ENCODE assay signal across 35 cellular contexts in genomic region chrX:142238536-142238935, GRCh38. TPM values are rescaled to one million over a fixed set of nuclear protein-coding genes. Genes with fewer than 3 reads are reported as not detected.
"Had no signal": no experiment of that assay in that cellular context is flagged by ENCODE, and none has a peak within 500 bp of the region (broad histone marks: within the 10 kb centered on the region; RNA-seq: fewer than 3 reads in every experiment).

No MANE protein-coding gene starts in this region.

- H3K4me3 Mint-ChIP-seq: immature natural killer cell; mesothelial cell of epicardium; naive B cell; natural killer cell; nephron progenitor cell; neural progenitor cell; stimulated activated memory B cell treated with anti-CD40 and anti-IgM and Interleukin-4, amounts not matched to agents 10 μg/mL and 1 μg/mL and 100 μg/mL, for 72 hours; stimulated activated naive CD8-positive, alpha-beta T cell treated with anti-CD3 and anti-CD28 coated beads, Interleukin-15, amount 100 ng/mL, for 72 hours had no signal

- H3K27ac Mint-ChIP-seq: immature natural killer cell; mesothelial cell of epicardium; naive B cell; natural killer cell; nephron progenitor cell; neural progenitor cell; progenitor cell of endocrine pancreas; stimulated activated memory B cell treated with anti-CD40 and anti-IgM and Interleukin-4, amounts not matched to agents 10 μg/mL and 1 μg/mL and 100 μg/mL, for 72 hours; stimulated activated naive CD8-positive, alpha-beta T cell treated with anti-CD3 and anti-CD28 coated beads, Interleukin-15, amount 100 ng/mL, for 72 hours had no signal

- ATAC-seq: left colon; left lung; lower lobe of right lung; natural killer cell; right lobe of liver; stimulated activated memory B cell treated with anti-CD40 and anti-IgM and Interleukin-4, amounts not matched to agents 10 μg/mL and 1 μg/mL and 100 μg/mL, for 72 hours; stimulated activated naive CD8-positive, alpha-beta T cell treated with anti-CD3 and anti-CD28 coated beads, Interleukin-15, amount 100 ng/mL, for 72 hours; upper lobe of right lung had no signal

- H3K9me3 Mint-ChIP-seq: stimulated activated naive CD8-positive, alpha-beta T cell treated with anti-CD3 and anti-CD28 coated beads, Interleukin-15, amount 100 ng/mL, for 72 hours had no signal

- DNase-seq: hypothalamus; immature natural killer cell; kidney; left colon; left lung; lower lobe of right lung; mammary epithelial cell; mesendoderm; naive B cell; natural killer cell; nephron progenitor cell; occipital lobe; right lobe of liver; stimulated activated CD4-positive, alpha-beta T cell treated with anti-CD3 and anti-CD28 coated beads, Interleukin-1b, Interleukin-23, amount 100 ng/mL, for 48 hours; stimulated activated CD4-positive, alpha-beta T cell treated with anti-CD3 and anti-CD28 coated beads, Interleukin-2, amount 100 ng/mL, for 48 hours; stimulated activated CD4-positive, alpha-beta T cell treated with anti-CD3 and anti-CD28 coated beads, Interleukin-4, amount 100 ng/mL, for 4 hours; stimulated activated CD8-positive, alpha-beta memory T cell treated with anti-CD3 and anti-CD28 coated beads, Interleukin-4, amount 100 ng/mL, for 48 hours; stimulated activated naive CD4-positive, alpha-beta T cell treated with Interleukin-2 at 50 U/mL for 16 hours; stimulated activated naive CD8-positive, alpha-beta T cell treated with anti-CD3 and anti-CD28 coated beads, Interleukin-15, amount 100 ng/mL, for 72 hours; testis; thyroid gland; transverse colon; upper lobe of right lung had no signal

- H3K36me3 Mint-ChIP-seq: immature natural killer cell; mesothelial cell of epicardium; naive B cell; natural killer cell; neural progenitor cell; stimulated activated memory B cell treated with anti-CD40 and anti-IgM and Interleukin-4, amounts not matched to agents 10 μg/mL and 1 μg/mL and 100 μg/mL, for 72 hours had no signal

- H3K4me1 Mint-ChIP-seq: immature natural killer cell; mesothelial cell of epicardium; naive B cell; natural killer cell; nephron progenitor cell; stimulated activated memory B cell treated with anti-CD40 and anti-IgM and Interleukin-4, amounts not matched to agents 10 μg/mL and 1 μg/mL and 100 μg/mL, for 72 hours; stimulated activated naive CD8-positive, alpha-beta T cell treated with anti-CD3 and anti-CD28 coated beads, Interleukin-15, amount 100 ng/mL, for 72 hours had no signal

- H3K27me3 Mint-ChIP-seq: naive B cell; progenitor cell of endocrine pancreas; stimulated activated memory B cell treated with anti-CD40 and anti-IgM and Interleukin-4, amounts not matched to agents 10 μg/mL and 1 μg/mL and 100 μg/mL, for 72 hours; stimulated activated naive CD8-positive, alpha-beta T cell treated with anti-CD3 and anti-CD28 coated beads, Interleukin-15, amount 100 ng/mL, for 72 hours had no signal

RNA-seq across cellular contexts. Expression of gene MAGEC2, which starts 33.4 kb away (rescaled TPM):
- total RNA-seq: kidney, left colon, left lung, liver, lower lobe of right lung, mammary epithelial cell, mesothelial cell of epicardium, mononuclear cell, natural killer cell, occipital lobe, osteocyte, progenitor cell of endocrine pancreas, pulmonary artery endothelial cell, renal cortical epithelial cell, right atrium auricular region, right lobe of liver, skeletal muscle tissue, smooth muscle cell, thyroid gland, transverse colon, upper lobe of right lung had no signal
